In genomic region chr19:29623726-29624488, GRCh38 we compare ENCODE assay signal across 13 cellular contexts. TPM values are rescaled to one million over a fixed set of nuclear protein-coding genes. Genes with fewer than 3 reads are reported as not detected.
DNase-seq lines count a peak whose midpoint lies in the region; ATAC-seq, FAIRE-seq and TF ChIP-seq lines count a peak whose summit lies in the region.
"Had no signal": no experiment of that assay in that cellular context is flagged by ENCODE, and none has a peak within 500 bp of the region (broad histone marks: within the 10 kb centered on the region; RNA-seq: fewer than 3 reads in every experiment).

No MANE protein-coding gene starts in this region.

- no peaks in the 10 kb centered on the region for H3K9me3 Mint-ChIP-seq in CD8-positive, alpha-beta T cell
- no peaks in the 10 kb centered on the region for H3K9me3 Mint-ChIP-seq in activated naive CD4-positive, alpha-beta T cell treated with anti-CD3 and anti-CD28 coated beads, Interleukin-2, amount 50 U/mL, for 24 hours
- H3K9me3 Mint-ChIP-seq: CD14-positive monocyte, WTC11 had no signal

- CTCF ChIA-PET in CD8-positive, alpha-beta T cell (lab: Charles Lee) = interaction anchor here (0.9 to 7.4 kb wide), 8 partner anchors 14 to 93 kb away, joined by 3 to 80 read pairs (median 4); partner anchors contain the start of gene PLEKHF1

- no peak overlapping the region for H3K27ac ChIP-seq in CD8-positive, alpha-beta T cell (ENCODE audit: low read depth, low read length)
- peak overlapping the region; percentile 22 to 45 (median 28) for H3K27ac ChIP-seq in Peyer's patch
- H3K27ac ChIP-seq: cardiac muscle cell had no signal

- H3K4me1 Mint-ChIP-seq in CD8-positive, alpha-beta T cell (ENCODE audit: low read depth) = peaks cover 46% of the 10 kb centered on the region
- H3K4me1 Mint-ChIP-seq in activated naive CD4-positive, alpha-beta T cell treated with anti-CD3 and anti-CD28 coated beads, Interleukin-2, amount 50 U/mL, for 24 hours = peaks cover 37% of the 10 kb centered on the region

- peak overlapping the region; percentile 7 for H3K4me3 ChIP-seq in CD8-positive, alpha-beta T cell (ENCODE audit: low read depth, low read length)
- H3K4me3 ChIP-seq in Peyer's patch = no peak overlapping the region
- H3K4me3 ChIP-seq: cardiac muscle cell had no signal

- DNase-seq in CD8-positive, alpha-beta T cell = peak in 5 of 7 experiments; percentile 16 to 59 (median 33)
- DNase-seq in Peyer's patch (peak in 2 of 3 donors; percentile 48 to 51), D341Med (ENCODE audit: low spot score) (no peak), GM19239 (ENCODE audit: insufficient read length, low spot score) (no peak), CD1c-positive myeloid dendritic cell (ENCODE audit: extremely low spot score) (no peak), AG20443 (ENCODE audit: low spot score) (no peak)
- DNase-seq in stimulated activated CD4-positive, alpha-beta T cell treated with anti-CD3 and anti-CD28 coated beads, Interleukin-15, amount 100 ng/mL, for 48 hours (ENCODE audit: low read depth in 2 of 2) = peak; percentile 48 to 68
- DNase-seq: NCI-H187 treated with DMSO at 0.1 percent for 48 hours had no signal

- peaks cover 47% of the 10 kb centered on the region for H3K4me1 ChIP-seq in CD8-positive, alpha-beta T cell (ENCODE audit: insufficient read depth, low read length)
- no peaks in the 10 kb centered on the region for H3K4me1 ChIP-seq in Peyer's patch

- TF ChIP-seq CTCF in CD8-positive, alpha-beta T cell (IDR thresholded peaks at IDR 0.05) = no peak
- TF ChIP-seq CTCF in Peyer's patch (IDR thresholded peaks at IDR 0.05) = no peak

- ATAC-seq in CD8-positive, alpha-beta T cell = peak; percentile 39

- peak overlapping the region; percentile 70 for H3K4me3 Mint-ChIP-seq in CD8-positive, alpha-beta T cell
- no peak overlapping the region for H3K4me3 Mint-ChIP-seq in activated naive CD4-positive, alpha-beta T cell treated with anti-CD3 and anti-CD28 coated beads, Interleukin-2, amount 50 U/mL, for 24 hours
- H3K4me3 Mint-ChIP-seq: WTC11 had no signal

- POLR2A ChIA-PET in CD8-positive, alpha-beta T cell (lab: Charles Lee) = interaction anchor here (1.2 to 4.5 kb wide), 3 partner anchors 18 to 49 kb away, joined by 4 to 27 read pairs (median 24); partner anchors contain the start of genes PLEKHF1 and POP4

- TF ChIP-seq POLR2A in Peyer's patch (IDR thresholded peaks at IDR 0.05) = no peak

- H3K9me3 ChIP-seq in CD8-positive, alpha-beta T cell (ENCODE audit: low read length) = no peaks in the 10 kb centered on the region
- no peaks in the 10 kb centered on the region for H3K9me3 ChIP-seq in Peyer's patch

- FAIRE-seq in GM19239 (lab: Jason Lieb, UNC) = no peak
- FAIRE-seq: islet of Langerhans had no signal

- H3K36me3 Mint-ChIP-seq in CD8-positive, alpha-beta T cell = no peaks in the 10 kb centered on the region
- no peaks in the 10 kb centered on the region for H3K36me3 Mint-ChIP-seq in activated naive CD4-positive, alpha-beta T cell treated with anti-CD3 and anti-CD28 coated beads, Interleukin-2, amount 50 U/mL, for 24 hours
- H3K36me3 Mint-ChIP-seq: CD14-positive monocyte, WTC11 had no signal

- H3K36me3 ChIP-seq in CD8-positive, alpha-beta T cell (ENCODE audit: insufficient read depth, low read length) = no peaks in the 10 kb centered on the region
- no peaks in the 10 kb centered on the region for H3K36me3 ChIP-seq in Peyer's patch
- H3K36me3 ChIP-seq: cardiac muscle cell had no signal

- H3K27me3 ChIP-seq in CD8-positive, alpha-beta T cell (ENCODE audit: insufficient read depth, low read length) = no peaks in the 10 kb centered on the region
- no peaks in the 10 kb centered on the region for H3K27me3 ChIP-seq in Peyer's patch
- H3K27me3 ChIP-seq: cardiac muscle cell had no signal

- peak overlapping the region; percentile 75 for H3K27ac Mint-ChIP-seq in CD8-positive, alpha-beta T cell
- H3K27ac Mint-ChIP-seq in activated naive CD4-positive, alpha-beta T cell treated with anti-CD3 and anti-CD28 coated beads, Interleukin-2, amount 50 U/mL, for 24 hours = peak overlapping the region; percentile 18
- H3K27ac Mint-ChIP-seq: CD14-positive monocyte, WTC11 had no signal

- intact Hi-C loops in CD8-positive, alpha-beta T cell (cut with DNase I, micrococcal nuclease) = loop anchor here in 1 of 2 experiments (2.0 kb wide), 1 partner anchor 45 kb away; no protein-coding TSS in a partner anchor

- H3K27me3 Mint-ChIP-seq in CD8-positive, alpha-beta T cell (ENCODE audit: low read depth) = no peaks in the 10 kb centered on the region
- no peaks in the 10 kb centered on the region for H3K27me3 Mint-ChIP-seq in activated naive CD4-positive, alpha-beta T cell treated with anti-CD3 and anti-CD28 coated beads, Interleukin-2, amount 50 U/mL, for 24 hours

RNA-seq across cellular contexts. Expression of gene POP4, which starts 17.8 kb away (rescaled TPM):
- total RNA-seq in CD8-positive, alpha-beta T cell = 10 to 100 TPM; 43.2 to 47.5 TPM
- 10 to 100 TPM; 43.7 to 50.9 (median 49.1) TPM for total RNA-seq in Peyer's patch

RNA-seq across cellular contexts. Expression of gene PLEKHF1, which starts 41.4 kb away (rescaled TPM):
- 10 to 100 TPM; 33.7 to 34.1 TPM for total RNA-seq in CD8-positive, alpha-beta T cell
- 10 to 100 TPM in 1 of 4 donors, 1 to 10 TPM in 3; 8.2 to 16.5 (median 9.0) TPM for total RNA-seq in Peyer's patch

Comparison
In these comparisons a context has a peak if more than half of its experiments do, and no peak if none do; other contexts are left out.
1. DNase-seq: peak in CD8-positive, alpha-beta T cell (5 of 7), Peyer's patch (2 of 3) and stimulated activated CD4-positive, alpha-beta T cell treated with anti-CD3 and anti-CD28 coated beads, Interleukin-15, amount 100 ng/mL, for 48 hours (2 of 2); none in D341Med (single experiment), GM19239 (single experiment), CD1c-positive myeloid dendritic cell (single experiment) and AG20443 (single experiment).